Comparison of ENCODE assay signal across 25 cellular contexts in the genomic region with DNA sequence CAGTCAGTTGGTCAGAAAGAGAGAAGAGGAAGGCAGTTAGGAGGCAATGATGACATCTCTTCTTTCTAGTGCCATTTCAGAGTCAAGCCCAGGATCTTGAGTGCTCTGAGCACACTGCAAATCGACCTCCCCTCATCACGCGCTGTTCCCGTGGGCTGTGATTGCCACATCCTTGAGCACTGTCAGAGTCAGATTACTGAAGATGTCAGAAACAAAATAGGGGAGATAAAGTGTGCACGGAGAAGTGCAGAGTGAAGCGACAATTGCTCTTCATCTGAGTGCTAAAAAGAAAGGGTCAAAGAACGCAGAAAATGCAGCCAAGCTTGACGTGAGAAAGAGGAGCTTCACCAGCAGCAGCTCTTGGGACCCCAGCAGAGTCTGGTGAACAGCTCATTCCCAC.
"Had no signal": no experiment of that assay in that cellular context is flagged by ENCODE, and none has a peak within 500 bp of the region (broad histone marks: within the 10 kb centered on the region; RNA-seq: fewer than 3 reads in every experiment).

No MANE protein-coding gene starts in this region.

- H3K4me3 ChIP-seq: body of pancreas, coronary artery, dorsolateral prefrontal cortex, gastrocnemius medialis, heart left ventricle, left lung, lower lobe of right lung, right lobe of liver, thoracic aorta had no signal

- H3K4me1 ChIP-seq: body of pancreas, gastrocnemius medialis, heart left ventricle, left lung, lower lobe of right lung, right lobe of liver had no signal

- DNase-seq: activated CD4-positive, alpha-beta memory T cell treated with anti-CD3 and anti-CD28 coated beads, Interleukin-2, amount 10 ng/mL, durations not matched to agents 7 days and 5 days; activated CD4-positive, alpha-beta T cell treated with anti-CD3 and anti-CD28 coated beads, Interleukin-2, amount 10 ng/mL, durations not matched to agents 24 days and 14 days; activated CD4-positive, CD25-positive, alpha-beta regulatory T cell treated with anti-CD3 and anti-CD28 coated beads, Interleukin-2, amount 50 U/mL, for 72 hours; activated CD8-positive, alpha-beta memory T cell treated with anti-CD3 and anti-CD28 coated beads, Interleukin-2, amount 50 U/mL, for 48 hours; activated T-cell treated with anti-CD3 and anti-CD28 coated beads, Interleukin-2, amount 50 U/mL, for 48 hours; aorta; body of pancreas; dorsolateral prefrontal cortex; effector memory CD4-positive, alpha-beta T cell; gastrocnemius medialis; heart left ventricle; left lung; lower lobe of right lung; mesenchymal stem cell; natural killer cell; posterior cingulate gyrus; right lobe of liver; small intestine; stimulated activated CD4-positive, alpha-beta T cell treated with anti-CD3 and anti-CD28 coated beads, Interleukin-4, amount 100 ng/mL, for 24 hours; T-helper 2 cell; trophoblast cell had no signal

- H3K27me3 ChIP-seq: body of pancreas, gastrocnemius medialis, heart left ventricle, left lung, right lobe of liver had no signal

- H3K36me3 ChIP-seq: gastrocnemius medialis, heart left ventricle, left lung, lower lobe of right lung, right lobe of liver, thoracic aorta had no signal

- H3K9me3 ChIP-seq: body of pancreas, gastrocnemius medialis, lower lobe of right lung, right lobe of liver, thoracic aorta had no signal

- ATAC-seq: activated naive CD4-positive, alpha-beta T cell treated with anti-CD3 and anti-CD28 coated beads, Interleukin-2, amount 50 U/mL, for 72 hours; body of pancreas; gastrocnemius medialis; heart left ventricle; left lung; lower lobe of right lung; natural killer cell; right lobe of liver; stimulated activated effector memory CD8-positive, alpha-beta T cell treated with anti-CD3 and anti-CD28 coated beads, Interleukin-12 subunit alpha, Interleukin-12 subunit beta, amount 100 ng/mL, for 72 hours had no signal

- H3K27ac ChIP-seq: body of pancreas, coronary artery, dorsolateral prefrontal cortex, gastrocnemius medialis, heart left ventricle, left lung, lower lobe of right lung, right lobe of liver, thoracic aorta had no signal
